In the genomic region with DNA sequence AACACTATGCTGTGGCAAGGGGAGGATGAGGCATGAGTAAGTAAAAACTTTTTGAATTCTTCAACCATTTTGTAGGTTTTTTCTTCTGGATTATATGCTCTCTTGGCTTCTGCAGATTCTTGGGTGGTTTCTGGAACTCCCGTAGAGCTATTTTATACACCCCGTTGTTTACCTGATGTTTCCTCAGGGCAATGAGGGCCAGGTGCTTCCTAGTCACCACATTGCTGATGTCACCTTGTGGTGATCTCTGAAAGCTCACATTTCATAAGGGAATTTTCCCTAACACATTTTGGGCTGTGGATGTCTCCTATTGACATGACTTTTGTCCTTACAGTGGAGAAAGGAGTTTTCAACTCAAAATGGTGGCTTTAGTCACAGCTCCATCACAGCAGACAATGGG, we compare ENCODE assay signal across 15 cellular contexts.
"Had no signal": no experiment of that assay in that cellular context is flagged by ENCODE, and none has a peak within 500 bp of the region (broad histone marks: within the 10 kb centered on the region; RNA-seq: fewer than 3 reads in every experiment).

No MANE protein-coding gene starts in this region.

- DNase-seq: activated CD4-positive, alpha-beta T cell treated with anti-CD3 and anti-CD28 coated beads, Interleukin-2, amount 50 U/mL, for 1 hour; activated CD4-positive, CD25-positive, alpha-beta regulatory T cell; activated naive CD4-positive, alpha-beta T cell treated with anti-CD3 and anti-CD28 coated beads, Interleukin-2, amount 10 ng/mL, durations not matched to agents 7 days and 5 days; central memory CD4-positive, alpha-beta T cell; effector CD8-positive, alpha-beta T cell; heart left ventricle; islet precursor cell; left lung; nephron progenitor cell; sigmoid colon; stimulated activated CD4-positive, alpha-beta T cell treated with anti-CD3 and anti-CD28 coated beads, Interleukin-12 subunit alpha, Interleukin-12 subunit beta, amount 100 ng/mL, for 4 hours; stimulated activated naive CD4-positive, alpha-beta T cell; substantia nigra; transverse colon had no signal

- H3K36me3 ChIP-seq: heart left ventricle, left lung, sigmoid colon, transverse colon had no signal

- H3K27ac ChIP-seq: coronary artery, heart left ventricle, left lung, sigmoid colon, transverse colon had no signal

- ATAC-seq: heart left ventricle, left lung had no signal

- H3K4me1 ChIP-seq: heart left ventricle, left lung, sigmoid colon, transverse colon had no signal

- H3K27me3 ChIP-seq: heart left ventricle, left lung, sigmoid colon, transverse colon had no signal

- H3K4me3 ChIP-seq: coronary artery, heart left ventricle, left lung, sigmoid colon, transverse colon had no signal
